In genomic region chr3:112747624-112748023, GRCh38 we compare ENCODE assay signal across 16 cellular contexts.
DNase-seq lines count a peak whose midpoint lies in the region; ATAC-seq and TF ChIP-seq lines count a peak whose summit lies in the region.
"Had no signal": no experiment of that assay in that cellular context is flagged by ENCODE, and none has a peak within 500 bp of the region (broad histone marks: within the 10 kb centered on the region; RNA-seq: fewer than 3 reads in every experiment).

No MANE protein-coding gene starts in this region.

- intact Hi-C loops in gastrocnemius medialis (cut with DNase I; ENCODE audit: low total_unique reads) = no loop called here

- no peak overlapping the region for H3K4me3 Mint-ChIP-seq in memory B cell
- peak overlapping the region; percentile 32 for H3K4me3 Mint-ChIP-seq in type B pancreatic cell
- H3K4me3 Mint-ChIP-seq: B cell; CD4-positive, alpha-beta memory T cell had no signal

- H3K27ac Mint-ChIP-seq in memory B cell = peak overlapping the region; percentile 31
- peak overlapping the region; percentile 47 for H3K27ac Mint-ChIP-seq in type B pancreatic cell
- H3K27ac Mint-ChIP-seq: B cell had no signal

- no peaks in the 10 kb centered on the region for H3K27me3 ChIP-seq in gastrocnemius medialis

- no peak for TF ChIP-seq POLR2A in gastrocnemius medialis (IDR thresholded peaks at IDR 0.05)

- H3K4me1 ChIP-seq in gastrocnemius medialis = no peaks in the 10 kb centered on the region
- H3K4me1 ChIP-seq: HAP-1 had no signal

- no peaks in the 10 kb centered on the region for H3K36me3 Mint-ChIP-seq in memory B cell
- H3K36me3 Mint-ChIP-seq in type B pancreatic cell = peaks cover 6% of the 10 kb centered on the region
- H3K36me3 Mint-ChIP-seq: CD4-positive, alpha-beta memory T cell had no signal

- H3K9me3 Mint-ChIP-seq in memory B cell (no peaks in the 10 kb centered on the region), type B pancreatic cell (peaks cover 8% of the 10 kb centered on the region)
- H3K9me3 Mint-ChIP-seq: CD4-positive, alpha-beta memory T cell had no signal

- DNase-seq in activated CD4-positive, CD25-positive, alpha-beta regulatory T cell (lab: John Stamatoyannopoulos, UW) = no peak
- DNase-seq in amniotic epithelial cell (ENCODE audit: low read depth) (peak; percentile 61), memory B cell (ENCODE audit: low spot score in 2 of 2) (no peak), type B pancreatic cell (ENCODE audit: extremely low spot score, unreplicated experiment) (no peak), AG08396 (ENCODE audit: low spot score) (no peak), gastrocnemius medialis (no peak)
- DNase-seq: ACHN; C1 segment of cervical spinal cord; CD4-positive, alpha-beta memory T cell; DMS79 had no signal

- H3K27me3 Mint-ChIP-seq in memory B cell (no peaks in the 10 kb centered on the region), type B pancreatic cell (no peaks in the 10 kb centered on the region)
- H3K27me3 Mint-ChIP-seq: B cell; CD4-positive, alpha-beta memory T cell had no signal

- H3K27ac ChIP-seq in gastrocnemius medialis = no peak overlapping the region
- H3K27ac ChIP-seq: 22Rv1, HL-60 had no signal

- H3K4me1 Mint-ChIP-seq in memory B cell (peaks cover 3% of the 10 kb centered on the region), type B pancreatic cell (ENCODE audit: unreplicated experiment) (peaks cover 44% of the 10 kb centered on the region)

- in situ Hi-C loops in gastrocnemius medialis (cut with MboI; ENCODE audit: low sequenced_read_pairs in 4 of 4) = no loop called here

- no peak overlapping the region for H3K4me3 ChIP-seq in gastrocnemius medialis
- H3K4me3 ChIP-seq: HAP-1 had no signal

- ATAC-seq in activated CD4-positive, CD25-positive, alpha-beta regulatory T cell treated with anti-CD3 and anti-CD28 coated beads, Interleukin-2, amount 50 U/mL, for 24 hours = peak; percentile 59 to 61
- ATAC-seq in memory B cell (ENCODE audit: low read depth) (no peak), HG03097 (IDR thresholded peaks at IDR 0.05; ENCODE audit: low FRiP score, unreplicated experiment) (no peak), gastrocnemius medialis (no peak)

- no peaks in the 10 kb centered on the region for H3K36me3 ChIP-seq in gastrocnemius medialis
- H3K36me3 ChIP-seq: HAP-1 had no signal

- no peaks in the 10 kb centered on the region for H3K9me3 ChIP-seq in gastrocnemius medialis
- H3K9me3 ChIP-seq: HAP-1 had no signal

- TF ChIP-seq CTCF in type B pancreatic cell (conservative IDR thresholded peaks at IDR 0.05) (no peak), gastrocnemius medialis (IDR thresholded peaks at IDR 0.05 in 4 of 5, conservative IDR thresholded peaks at IDR 0.05 in 1 of 5) (no peak)

Comparison
In these comparisons a context has a peak if more than half of its experiments do, and no peak if none do; other contexts are left out.
1. ATAC-seq: peak in activated CD4-positive, CD25-positive, alpha-beta regulatory T cell treated with anti-CD3 and anti-CD28 coated beads, Interleukin-2, amount 50 U/mL, for 24 hours (2 of 2); none in memory B cell (single experiment), HG03097 (single experiment) and gastrocnemius medialis (0 of 2).